26 cellular contexts compared by ENCODE assay signal in genomic region chr20:22999756-23000155, GRCh38. TPM values are rescaled to one million over a fixed set of nuclear protein-coding genes. Genes with fewer than 3 reads are reported as not detected.
DNase-seq lines count a peak whose midpoint lies in the region; ATAC-seq, FAIRE-seq and TF ChIP-seq lines count a peak whose summit lies in the region.
"Had no signal": no experiment of that assay in that cellular context is flagged by ENCODE, and none has a peak within 500 bp of the region (broad histone marks: within the 10 kb centered on the region; RNA-seq: fewer than 3 reads in every experiment).

No MANE protein-coding gene starts in this region.

- no peak overlapping the region for H3K9ac ChIP-seq in parathyroid adenoma

- H3K27me3 Mint-ChIP-seq in T-helper 17 cell: peaks cover 31% of the 10 kb centered on the region
- H3K27me3 Mint-ChIP-seq: activated CD8-positive, alpha-beta memory T cell treated with anti-CD3 and anti-CD28 coated beads, Interleukin-2, amount 10 ng/mL, durations not matched to agents 7 days and 5 days had no signal

- H3K27ac ChIP-seq in foreskin keratinocyte (no peak overlapping the region), parathyroid adenoma (peak overlapping the region; percentile 50)
- H3K27ac ChIP-seq: stomach had no signal

- H3K4me3 Mint-ChIP-seq in T-helper 17 cell: no peak overlapping the region
- H3K4me3 Mint-ChIP-seq: activated CD4-positive, alpha-beta T cell treated with anti-CD3 and anti-CD28 coated beads for 36 hours; activated CD8-positive, alpha-beta memory T cell treated with anti-CD3 and anti-CD28 coated beads, Interleukin-2, amount 10 ng/mL, durations not matched to agents 7 days and 5 days had no signal

- no peak overlapping the region for H2AFZ ChIP-seq in parathyroid adenoma

- H3K4me1 ChIP-seq in foreskin keratinocyte: no peaks in the 10 kb centered on the region
- no peaks in the 10 kb centered on the region for H3K4me1 ChIP-seq in parathyroid adenoma
- H3K4me1 ChIP-seq: breast epithelium, stomach had no signal

- H3K4me3 ChIP-seq in parathyroid adenoma (ENCODE audit: low read depth, low read length): no peak overlapping the region
- H3K4me3 ChIP-seq: breast epithelium, smooth muscle cell, stomach had no signal

- H3K9me3 ChIP-seq in parathyroid adenoma (ENCODE audit: control insufficient read depth, low read length): no peaks in the 10 kb centered on the region
- no peaks in the 10 kb centered on the region for H3K9me3 ChIP-seq in T-helper 17 cell (ENCODE audit: control insufficient read depth, low read length, poor library complexity, severe bottlenecking)
- H3K9me3 ChIP-seq: breast epithelium, stomach had no signal

- no peak overlapping the region for H3K4me2 ChIP-seq in parathyroid adenoma (ENCODE audit: low read length)
- H3K4me2 ChIP-seq: smooth muscle cell had no signal

- TF ChIP-seq CTCF in foreskin keratinocyte (conservative IDR thresholded peaks at IDR 0.05) (no peak), parathyroid adenoma (IDR thresholded peaks at IDR 0.05) (no peak)

- H3K36me3 ChIP-seq in parathyroid adenoma (ENCODE audit: control insufficient read depth, insufficient read depth, low read length): no peaks in the 10 kb centered on the region
- H3K36me3 ChIP-seq: breast epithelium, stomach had no signal

- no peaks in the 10 kb centered on the region for H3K36me3 Mint-ChIP-seq in T-helper 17 cell (ENCODE audit: low read depth)
- H3K36me3 Mint-ChIP-seq: activated CD8-positive, alpha-beta memory T cell treated with anti-CD3 and anti-CD28 coated beads, Interleukin-2, amount 10 ng/mL, durations not matched to agents 7 days and 5 days had no signal

- H3K27me3 ChIP-seq in foreskin keratinocyte: no peaks in the 10 kb centered on the region
- no peaks in the 10 kb centered on the region for H3K27me3 ChIP-seq in parathyroid adenoma (ENCODE audit: control insufficient read depth, insufficient read depth, low read length)
- H3K27me3 ChIP-seq: breast epithelium, stomach had no signal

- ATAC-seq in foreskin keratinocyte (no peak), HG02981 (IDR thresholded peaks at IDR 0.05; ENCODE audit: unreplicated experiment) (no peak), T-helper 17 cell (no peak)
- ATAC-seq: activated CD4-positive, alpha-beta T cell treated with anti-CD3 and anti-CD28 coated beads for 36 hours; activated CD8-positive, alpha-beta memory T cell treated with anti-CD3 and anti-CD28 coated beads, Interleukin-2, amount 10 ng/mL, durations not matched to agents 7 days and 5 days had no signal

- FAIRE-seq in HTR-8/SVneo (lab: Jason Lieb, UNC): no peak

- no peaks in the 10 kb centered on the region for H3K4me1 Mint-ChIP-seq in T-helper 17 cell
- H3K4me1 Mint-ChIP-seq: activated CD4-positive, alpha-beta T cell treated with anti-CD3 and anti-CD28 coated beads for 36 hours; activated CD8-positive, alpha-beta memory T cell treated with anti-CD3 and anti-CD28 coated beads, Interleukin-2, amount 10 ng/mL, durations not matched to agents 7 days and 5 days had no signal

- H3K79me2 ChIP-seq in parathyroid adenoma: no peaks in the 10 kb centered on the region

- peak; percentile 47 for DNase-seq in GM03348 (ENCODE audit: low spot score)
- DNase-seq in RPMI7951 (ENCODE audit: low read depth): peak; percentile 56
- DNase-seq in foreskin keratinocyte: peak; percentile 14 to 21
- no peak for DNase-seq in HTR-8/SVneo (ENCODE audit: insufficient read length, low spot score)
- no peak for DNase-seq in NCI-H524 (lab: John Stamatoyannopoulos, UW)
- DNase-seq in T-helper 17 cell: no peak
- DNase-seq: activated CD4-positive, alpha-beta T cell treated with anti-CD3 and anti-CD28 coated beads for 36 hours; activated CD8-positive, alpha-beta memory T cell treated with anti-CD3 and anti-CD28 coated beads, Interleukin-2, amount 10 ng/mL, durations not matched to agents 7 days and 5 days; cortex of kidney; DND-41; hypothalamus; Kasumi-1; midbrain; NCI-H510A treated with DMSO at 0.1 percent for 48 hours; SIG-M5; stimulated activated CD4-positive, alpha-beta T cell treated with anti-CD3 and anti-CD28 coated beads, Interleukin-2, amount 100 ng/mL, for 48 hours; stomach; trophoblast cell had no signal

- H3K27ac Mint-ChIP-seq in T-helper 17 cell: no peak overlapping the region
- H3K27ac Mint-ChIP-seq: activated CD4-positive, alpha-beta T cell treated with anti-CD3 and anti-CD28 coated beads for 36 hours; activated CD8-positive, alpha-beta memory T cell treated with anti-CD3 and anti-CD28 coated beads, Interleukin-2, amount 10 ng/mL, durations not matched to agents 7 days and 5 days had no signal

RNA-seq across cellular contexts. Expression of gene SSTR4, which starts 35.4 kb away (rescaled TPM):
- not detected in 2 replicates for total RNA-seq in RPMI7951 (2014; rRNA removed; shearing (Covaris generic))
- total RNA-seq in foreskin keratinocyte (not detected in 2 replicates), T-helper 17 cell (not detected)
- polyA plus RNA-seq in foreskin keratinocyte: not detected in 2 replicates
- total RNA-seq: activated CD4-positive, alpha-beta T cell treated with anti-CD3 and anti-CD28 coated beads for 36 hours; activated CD8-positive, alpha-beta memory T cell treated with anti-CD3 and anti-CD28 coated beads, Interleukin-2, amount 10 ng/mL, durations not matched to agents 7 days and 5 days; breast epithelium; fibroblast of villous mesenchyme; pulmonary artery endothelial cell; smooth muscle cell; stomach had no signal
- polyA plus RNA-seq: keratinocyte, neural cell, smooth muscle cell, stomach had no signal

RNA-seq across cellular contexts. Expression of gene THBD, which starts 49.7 kb away (rescaled TPM):
- total RNA-seq in RPMI7951 (2014; rRNA removed; shearing (Covaris generic)): 18.0 and 19.6 TPM in 2 replicates
- total RNA-seq in foreskin keratinocyte (2.0 and 2.6 TPM in 2 replicates), T-helper 17 cell (1 to 10 TPM; 1.0 to 1.1 TPM)
- 1.1 and 1.8 TPM in 2 replicates for polyA plus RNA-seq in foreskin keratinocyte
- total RNA-seq: activated CD4-positive, alpha-beta T cell treated with anti-CD3 and anti-CD28 coated beads for 36 hours; activated CD8-positive, alpha-beta memory T cell treated with anti-CD3 and anti-CD28 coated beads, Interleukin-2, amount 10 ng/mL, durations not matched to agents 7 days and 5 days had no signal
- polyA plus RNA-seq: neural cell had no signal

Comparison
In these comparisons a context has a peak if more than half of its experiments do, and no peak if none do; other contexts are left out.
1. DNase-seq: peak in GM03348 (single experiment), RPMI7951 (single experiment) and foreskin keratinocyte (2 of 2); none in HTR-8/SVneo (single experiment), NCI-H524 (0 of 2) and T-helper 17 cell (0 of 3).